In the genomic region with DNA sequence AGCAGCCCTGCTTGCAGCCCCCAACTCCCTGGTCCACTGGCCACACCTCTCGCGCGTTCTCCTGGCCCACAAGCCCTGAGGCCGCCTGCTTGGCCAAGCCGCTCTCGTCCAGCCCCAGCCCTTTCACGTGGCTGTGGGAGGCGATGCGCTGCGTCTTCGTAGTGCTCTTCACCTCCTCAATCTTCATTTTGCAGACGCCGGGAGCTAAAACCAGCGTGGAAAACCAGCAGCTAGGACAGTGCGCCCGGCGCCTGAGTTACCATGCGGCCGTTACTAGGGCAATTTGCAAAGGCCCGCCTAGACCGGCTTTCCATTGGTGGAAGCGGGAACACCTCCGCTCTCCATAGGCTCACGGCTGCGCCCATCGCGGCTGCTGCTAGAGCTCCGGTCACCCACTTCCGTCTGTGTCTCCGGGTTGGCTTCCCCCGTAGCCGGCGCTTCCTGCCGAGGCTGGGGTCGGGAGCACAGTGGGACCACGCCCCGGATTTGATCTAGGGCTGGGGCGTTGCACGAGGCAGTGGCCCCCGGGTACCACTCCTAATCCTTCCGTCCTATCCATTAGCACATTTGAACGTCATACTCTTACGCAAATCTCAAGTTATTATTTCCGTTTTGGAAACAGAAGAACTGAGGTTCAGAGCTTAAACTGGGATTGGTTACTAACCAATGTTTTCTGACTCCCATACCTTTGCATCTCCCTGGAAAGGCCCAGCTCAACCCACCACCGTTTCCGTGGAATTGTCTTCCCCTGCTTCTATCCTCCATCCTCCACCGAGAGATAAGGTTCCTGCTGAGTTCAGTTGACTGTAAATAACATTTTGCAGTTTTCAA, we compare ENCODE assay signal across 1 cellular context.
TF ChIP-seq lines count a peak whose summit lies in the region.

A gene (minus strand): TSS at position 275 of the 831 bp plus-strand sequence. CDS start 88 bp downstream, at position 187.

TF ChIP-seq in K562, 482 proteins besides CTCF, POLR2A, EP300 and RAD21 (continued from another document and continues in another):
- TF ChIP-seq, protein P1, sequence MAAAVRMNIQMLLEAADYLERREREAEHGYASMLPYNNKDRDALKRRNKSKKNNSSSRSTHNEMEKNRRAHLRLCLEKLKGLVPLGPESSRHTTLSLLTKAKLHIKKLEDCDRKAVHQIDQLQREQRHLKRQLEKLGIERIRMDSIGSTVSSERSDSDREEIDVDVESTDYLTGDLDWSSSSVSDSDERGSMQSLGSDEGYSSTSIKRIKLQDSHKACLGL (CRISPR knock-in tag; IDR thresholded peaks at IDR 0.05; ENCODE audit: borderline replicate concordance, poor library complexity, severe bottlenecking): no peak
- TF ChIP-seq, protein P2, sequence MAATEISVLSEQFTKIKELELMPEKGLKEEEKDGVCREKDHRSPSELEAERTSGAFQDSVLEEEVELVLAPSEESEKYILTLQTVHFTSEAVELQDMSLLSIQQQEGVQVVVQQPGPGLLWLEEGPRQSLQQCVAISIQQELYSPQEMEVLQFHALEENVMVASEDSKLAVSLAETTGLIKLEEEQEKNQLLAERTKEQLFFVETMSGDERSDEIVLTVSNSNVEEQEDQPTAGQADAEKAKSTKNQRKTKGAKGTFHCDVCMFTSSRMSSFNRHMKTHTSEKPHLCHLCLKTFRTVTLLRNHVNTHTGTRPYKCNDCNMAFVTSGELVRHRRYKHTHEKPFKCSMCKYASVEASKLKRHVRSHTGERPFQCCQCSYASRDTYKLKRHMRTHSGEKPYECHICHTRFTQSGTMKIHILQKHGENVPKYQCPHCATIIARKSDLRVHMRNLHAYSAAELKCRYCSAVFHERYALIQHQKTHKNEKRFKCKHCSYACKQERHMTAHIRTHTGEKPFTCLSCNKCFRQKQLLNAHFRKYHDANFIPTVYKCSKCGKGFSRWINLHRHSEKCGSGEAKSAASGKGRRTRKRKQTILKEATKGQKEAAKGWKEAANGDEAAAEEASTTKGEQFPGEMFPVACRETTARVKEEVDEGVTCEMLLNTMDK (IDR thresholded peaks at IDR 0.05; ENCODE audit: borderline replicate concordance, insufficient read depth, low read depth, low read length, poor library complexity, severe bottlenecking): no peak
- TF ChIP-seq, protein P3, sequence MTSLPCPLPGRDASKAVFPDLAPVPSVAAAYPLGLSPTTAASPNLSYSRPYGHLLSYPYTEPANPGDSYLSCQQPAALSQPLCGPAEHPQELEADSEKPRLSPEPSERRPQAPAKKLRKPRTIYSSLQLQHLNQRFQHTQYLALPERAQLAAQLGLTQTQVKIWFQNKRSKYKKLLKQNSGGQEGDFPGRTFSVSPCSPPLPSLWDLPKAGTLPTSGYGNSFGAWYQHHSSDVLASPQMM (CRISPR knock-in tag; IDR thresholded peaks at IDR 0.05): no peak
- TF ChIP-seq ZFX (CRISPR knock-in tag; IDR thresholded peaks at IDR 0.05): peak; percentile 65
- TF ChIP-seq NCOA1 (IDR thresholded peaks at IDR 0.05; ENCODE audit: low read depth): peak; percentile 98
- no peak; the same call in 1 of the 2 replicates for TF ChIP-seq BRD4 (IDR thresholded peaks at IDR 0.05)
- no peak for TF ChIP-seq ZNF232 (CRISPR knock-in tag; IDR thresholded peaks at IDR 0.05)
- TF ChIP-seq ZNF444 (CRISPR knock-in tag; IDR thresholded peaks at IDR 0.05): no peak
- TF ChIP-seq SPI1 (IDR thresholded peaks at IDR 0.05; ENCODE audit: borderline replicate concordance, low read depth, low read length): no peak
- no peak for TF ChIP-seq POLR2AphosphoS2 (IDR thresholded peaks at IDR 0.05; ENCODE audit: low read length)
- TF ChIP-seq, protein P4, sequence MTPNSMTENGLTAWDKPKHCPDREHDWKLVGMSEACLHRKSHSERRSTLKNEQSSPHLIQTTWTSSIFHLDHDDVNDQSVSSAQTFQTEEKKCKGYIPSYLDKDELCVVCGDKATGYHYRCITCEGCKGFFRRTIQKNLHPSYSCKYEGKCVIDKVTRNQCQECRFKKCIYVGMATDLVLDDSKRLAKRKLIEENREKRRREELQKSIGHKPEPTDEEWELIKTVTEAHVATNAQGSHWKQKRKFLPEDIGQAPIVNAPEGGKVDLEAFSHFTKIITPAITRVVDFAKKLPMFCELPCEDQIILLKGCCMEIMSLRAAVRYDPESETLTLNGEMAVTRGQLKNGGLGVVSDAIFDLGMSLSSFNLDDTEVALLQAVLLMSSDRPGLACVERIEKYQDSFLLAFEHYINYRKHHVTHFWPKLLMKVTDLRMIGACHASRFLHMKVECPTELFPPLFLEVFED (CRISPR knock-in tag; conservative IDR thresholded peaks at IDR 0.05): no peak
- TF ChIP-seq KHSRP (IDR thresholded peaks at IDR 0.05): no peak
- TF ChIP-seq MBD2 (IDR thresholded peaks at IDR 0.05; ENCODE audit: borderline replicate concordance, low read depth): peak; percentile 94
- TF ChIP-seq HDAC6 (IDR thresholded peaks at IDR 0.05; ENCODE audit: low read depth, low read length): no peak
- 0 out of 2 replicates have a peak, but pooled peaks have one; percentile 20 for TF ChIP-seq TCFL5 (CRISPR knock-in tag; conservative IDR thresholded peaks at IDR 0.05)
- TF ChIP-seq SMAD2 (IDR thresholded peaks at IDR 0.05; ENCODE audit: low read depth, low read length): no peak
- TF ChIP-seq ZNF165 (CRISPR knock-in tag; IDR thresholded peaks at IDR 0.05; ENCODE audit: borderline replicate concordance): no peak
- no peak for TF ChIP-seq DPF2 (IDR thresholded peaks at IDR 0.05)
- TF ChIP-seq, protein P5, sequence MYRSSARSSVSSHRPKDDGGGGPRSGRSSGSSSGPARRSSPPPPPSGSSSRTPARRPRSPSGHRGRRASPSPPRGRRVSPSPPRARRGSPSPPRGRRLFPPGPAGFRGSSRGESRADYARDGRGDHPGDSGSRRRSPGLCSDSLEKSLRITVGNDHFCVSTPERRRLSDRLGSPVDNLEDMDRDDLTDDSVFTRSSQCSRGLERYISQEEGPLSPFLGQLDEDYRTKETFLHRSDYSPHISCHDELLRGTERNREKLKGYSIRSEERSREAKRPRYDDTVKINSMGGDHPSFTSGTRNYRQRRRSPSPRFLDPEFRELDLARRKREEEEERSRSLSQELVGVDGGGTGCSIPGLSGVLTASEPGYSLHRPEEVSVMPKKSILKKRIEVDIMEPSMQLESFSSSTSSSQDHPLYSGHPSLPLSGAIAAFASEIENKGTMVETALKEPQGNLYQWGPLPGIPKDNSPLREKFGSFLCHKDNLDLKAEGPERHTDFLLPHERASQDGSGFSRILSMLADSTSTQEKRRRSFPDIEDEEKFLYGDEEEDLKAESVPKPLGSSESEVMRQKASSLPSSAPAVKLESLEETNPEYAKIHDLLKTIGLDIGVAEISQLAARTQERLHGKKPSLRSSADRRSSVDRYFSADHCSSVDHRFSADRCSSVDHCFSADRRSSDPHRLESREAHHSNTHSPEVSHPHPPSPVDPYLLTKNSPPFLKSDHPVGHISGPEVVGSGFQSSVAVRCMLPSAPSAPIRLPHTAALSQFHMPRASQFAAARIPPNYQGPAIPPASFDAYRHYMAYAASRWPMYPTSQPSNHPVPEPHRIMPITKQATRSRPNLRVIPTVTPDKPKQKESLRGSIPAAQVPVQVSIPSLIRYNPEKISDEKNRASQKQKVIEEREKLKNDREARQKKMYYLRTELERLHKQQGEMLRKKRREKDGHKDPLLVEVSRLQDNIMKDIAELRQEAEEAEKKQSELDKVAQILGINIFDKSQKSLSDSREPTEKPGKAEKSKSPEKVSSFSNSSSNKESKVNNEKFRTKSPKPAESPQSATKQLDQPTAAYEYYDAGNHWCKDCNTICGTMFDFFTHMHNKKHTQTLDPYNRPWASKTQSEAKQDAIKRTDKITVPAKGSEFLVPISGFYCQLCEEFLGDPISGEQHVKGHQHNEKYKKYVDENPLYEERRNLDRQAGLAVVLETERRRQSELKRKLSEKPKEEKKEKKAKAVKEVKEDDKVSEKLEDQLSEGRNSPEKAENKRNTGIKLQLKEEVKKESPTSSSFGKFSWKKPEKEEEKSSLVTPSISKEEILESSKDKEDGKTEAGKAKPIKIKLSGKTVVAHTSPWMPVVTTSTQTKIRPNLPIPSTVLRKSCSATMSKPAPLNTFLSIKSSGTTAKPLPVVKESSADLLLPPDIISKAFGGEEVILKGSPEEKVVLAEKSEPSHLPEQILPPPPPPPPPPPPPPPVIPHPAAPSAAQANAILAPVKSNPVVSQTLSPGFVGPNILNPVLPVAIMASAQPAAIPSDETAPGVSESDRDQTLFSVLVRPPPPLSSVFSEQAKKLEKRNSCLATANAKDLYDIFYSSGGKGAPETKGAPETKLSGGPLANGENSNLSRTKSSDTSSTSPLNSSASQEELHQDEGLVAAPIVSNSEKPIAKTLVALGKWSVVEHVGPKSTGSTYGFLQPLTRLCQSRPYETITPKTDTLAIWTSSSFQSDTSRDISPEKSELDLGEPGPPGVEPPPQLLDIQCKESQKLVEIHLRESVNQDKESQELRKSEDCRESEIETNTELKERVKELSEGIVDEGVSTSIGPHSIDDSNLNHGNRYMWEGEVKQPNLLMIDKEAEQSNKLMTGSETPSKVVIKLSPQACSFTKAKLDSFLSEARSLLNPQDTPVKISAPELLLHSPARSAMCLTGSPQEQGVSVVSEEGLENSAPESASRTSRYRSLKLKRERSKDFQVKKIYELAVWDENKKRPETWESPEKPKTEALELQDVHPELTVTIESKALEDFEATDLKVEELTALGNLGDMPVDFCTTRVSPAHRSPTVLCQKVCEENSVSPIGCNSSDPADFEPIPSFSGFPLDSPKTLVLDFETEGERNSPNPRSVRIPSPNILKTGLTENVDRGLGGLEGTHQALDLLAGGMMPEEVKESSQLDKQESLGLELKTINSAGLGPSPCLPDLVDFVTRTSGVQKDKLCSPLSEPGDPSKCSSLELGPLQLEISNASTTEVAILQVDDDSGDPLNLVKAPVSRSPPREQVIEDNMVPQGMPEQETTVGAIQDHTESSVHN (IDR thresholded peaks at IDR 0.05; ENCODE audit: borderline replicate concordance in 1 of 2, low read depth in 1 of 2): no peak
- TF ChIP-seq, protein P6, sequence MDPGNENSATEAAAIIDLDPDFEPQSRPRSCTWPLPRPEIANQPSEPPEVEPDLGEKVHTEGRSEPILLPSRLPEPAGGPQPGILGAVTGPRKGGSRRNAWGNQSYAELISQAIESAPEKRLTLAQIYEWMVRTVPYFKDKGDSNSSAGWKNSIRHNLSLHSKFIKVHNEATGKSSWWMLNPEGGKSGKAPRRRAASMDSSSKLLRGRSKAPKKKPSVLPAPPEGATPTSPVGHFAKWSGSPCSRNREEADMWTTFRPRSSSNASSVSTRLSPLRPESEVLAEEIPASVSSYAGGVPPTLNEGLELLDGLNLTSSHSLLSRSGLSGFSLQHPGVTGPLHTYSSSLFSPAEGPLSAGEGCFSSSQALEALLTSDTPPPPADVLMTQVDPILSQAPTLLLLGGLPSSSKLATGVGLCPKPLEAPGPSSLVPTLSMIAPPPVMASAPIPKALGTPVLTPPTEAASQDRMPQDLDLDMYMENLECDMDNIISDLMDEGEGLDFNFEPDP (CRISPR knock-in tag; IDR thresholded peaks at IDR 0.05): no peak
- peak; percentile 91 for TF ChIP-seq ASH1L (IDR thresholded peaks at IDR 0.05; ENCODE audit: borderline replicate concordance, low read depth, partially characterized antibody)
- TF ChIP-seq SREBF1 (IDR thresholded peaks at IDR 0.05; ENCODE audit: borderline replicate concordance, low read depth, low read length): 0 out of 2 replicates have a peak, but pooled peaks have one; percentile 62
- TF ChIP-seq TAF15 (IDR thresholded peaks at IDR 0.05; ENCODE audit: low read depth, low read length): no peak
- TF ChIP-seq TOE1 (IDR thresholded peaks at IDR 0.05; ENCODE audit: borderline replicate concordance): peak; percentile 50; the same call in 1 of the 2 replicates
- TF ChIP-seq TOE1 (CRISPR knock-in tag; IDR thresholded peaks at IDR 0.05; ENCODE audit: borderline replicate concordance, low read depth): no peak
- TF ChIP-seq, protein P7, sequence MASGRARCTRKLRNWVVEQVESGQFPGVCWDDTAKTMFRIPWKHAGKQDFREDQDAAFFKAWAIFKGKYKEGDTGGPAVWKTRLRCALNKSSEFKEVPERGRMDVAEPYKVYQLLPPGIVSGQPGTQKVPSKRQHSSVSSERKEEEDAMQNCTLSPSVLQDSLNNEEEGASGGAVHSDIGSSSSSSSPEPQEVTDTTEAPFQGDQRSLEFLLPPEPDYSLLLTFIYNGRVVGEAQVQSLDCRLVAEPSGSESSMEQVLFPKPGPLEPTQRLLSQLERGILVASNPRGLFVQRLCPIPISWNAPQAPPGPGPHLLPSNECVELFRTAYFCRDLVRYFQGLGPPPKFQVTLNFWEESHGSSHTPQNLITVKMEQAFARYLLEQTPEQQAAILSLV (tag; IDR thresholded peaks at IDR 0.05): no peak
- TF ChIP-seq SMARCB1 (IDR thresholded peaks at IDR 0.05; ENCODE audit: insufficient read length, low read depth): no peak
- TF ChIP-seq, protein P8, sequence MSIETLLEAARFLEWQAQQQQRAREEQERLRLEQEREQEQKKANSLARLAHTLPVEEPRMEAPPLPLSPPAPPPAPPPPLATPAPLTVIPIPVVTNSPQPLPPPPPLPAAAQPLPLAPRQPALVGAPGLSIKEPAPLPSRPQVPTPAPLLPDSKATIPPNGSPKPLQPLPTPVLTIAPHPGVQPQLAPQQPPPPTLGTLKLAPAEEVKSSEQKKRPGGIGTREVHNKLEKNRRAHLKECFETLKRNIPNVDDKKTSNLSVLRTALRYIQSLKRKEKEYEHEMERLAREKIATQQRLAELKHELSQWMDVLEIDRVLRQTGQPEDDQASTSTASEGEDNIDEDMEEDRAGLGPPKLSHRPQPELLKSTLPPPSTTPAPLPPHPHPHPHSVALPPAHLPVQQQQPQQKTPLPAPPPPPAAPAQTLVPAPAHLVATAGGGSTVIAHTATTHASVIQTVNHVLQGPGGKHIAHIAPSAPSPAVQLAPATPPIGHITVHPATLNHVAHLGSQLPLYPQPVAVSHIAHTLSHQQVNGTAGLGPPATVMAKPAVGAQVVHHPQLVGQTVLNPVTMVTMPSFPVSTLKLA (conservative IDR thresholded peaks at IDR 0.05): peak; percentile 89 to 95
- TF ChIP-seq EHMT2 (IDR thresholded peaks at IDR 0.05): peak; percentile 86
- no peak for TF ChIP-seq BCOR (IDR thresholded peaks at IDR 0.05)
- TF ChIP-seq, protein P9, sequence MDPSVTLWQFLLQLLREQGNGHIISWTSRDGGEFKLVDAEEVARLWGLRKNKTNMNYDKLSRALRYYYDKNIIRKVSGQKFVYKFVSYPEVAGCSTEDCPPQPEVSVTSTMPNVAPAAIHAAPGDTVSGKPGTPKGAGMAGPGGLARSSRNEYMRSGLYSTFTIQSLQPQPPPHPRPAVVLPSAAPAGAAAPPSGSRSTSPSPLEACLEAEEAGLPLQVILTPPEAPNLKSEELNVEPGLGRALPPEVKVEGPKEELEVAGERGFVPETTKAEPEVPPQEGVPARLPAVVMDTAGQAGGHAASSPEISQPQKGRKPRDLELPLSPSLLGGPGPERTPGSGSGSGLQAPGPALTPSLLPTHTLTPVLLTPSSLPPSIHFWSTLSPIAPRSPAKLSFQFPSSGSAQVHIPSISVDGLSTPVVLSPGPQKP (CRISPR knock-in tag; IDR thresholded peaks at IDR 0.05): no peak
- no peak for TF ChIP-seq TEAD1 (CRISPR knock-in tag; IDR thresholded peaks at IDR 0.05)
- TF ChIP-seq ZNF507 (tag; conservative IDR thresholded peaks at IDR 0.05): no peak
- TF ChIP-seq KLF13 (tag; IDR thresholded peaks at IDR 0.05; ENCODE audit: borderline replicate concordance, low read depth): peak; percentile 62; the same call in 1 of the 2 replicates
- TF ChIP-seq, protein P10, sequence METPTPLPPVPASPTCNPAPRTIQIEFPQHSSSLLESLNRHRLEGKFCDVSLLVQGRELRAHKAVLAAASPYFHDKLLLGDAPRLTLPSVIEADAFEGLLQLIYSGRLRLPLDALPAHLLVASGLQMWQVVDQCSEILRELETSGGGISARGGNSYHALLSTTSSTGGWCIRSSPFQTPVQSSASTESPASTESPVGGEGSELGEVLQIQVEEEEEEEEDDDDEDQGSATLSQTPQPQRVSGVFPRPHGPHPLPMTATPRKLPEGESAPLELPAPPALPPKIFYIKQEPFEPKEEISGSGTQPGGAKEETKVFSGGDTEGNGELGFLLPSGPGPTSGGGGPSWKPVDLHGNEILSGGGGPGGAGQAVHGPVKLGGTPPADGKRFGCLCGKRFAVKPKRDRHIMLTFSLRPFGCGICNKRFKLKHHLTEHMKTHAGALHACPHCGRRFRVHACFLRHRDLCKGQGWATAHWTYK (CRISPR knock-in tag; IDR thresholded peaks at IDR 0.05): no peak
- no peak for TF ChIP-seq MAFK (IDR thresholded peaks at IDR 0.05; ENCODE audit: low read length)
- no peak for TF ChIP-seq MECOM (CRISPR knock-in tag; IDR thresholded peaks at IDR 0.05)
- no peak for TF ChIP-seq LCOR (CRISPR knock-in tag; IDR thresholded peaks at IDR 0.05)
